Comparison of ENCODE assay signal across 16 cellular contexts in the genomic region with DNA sequence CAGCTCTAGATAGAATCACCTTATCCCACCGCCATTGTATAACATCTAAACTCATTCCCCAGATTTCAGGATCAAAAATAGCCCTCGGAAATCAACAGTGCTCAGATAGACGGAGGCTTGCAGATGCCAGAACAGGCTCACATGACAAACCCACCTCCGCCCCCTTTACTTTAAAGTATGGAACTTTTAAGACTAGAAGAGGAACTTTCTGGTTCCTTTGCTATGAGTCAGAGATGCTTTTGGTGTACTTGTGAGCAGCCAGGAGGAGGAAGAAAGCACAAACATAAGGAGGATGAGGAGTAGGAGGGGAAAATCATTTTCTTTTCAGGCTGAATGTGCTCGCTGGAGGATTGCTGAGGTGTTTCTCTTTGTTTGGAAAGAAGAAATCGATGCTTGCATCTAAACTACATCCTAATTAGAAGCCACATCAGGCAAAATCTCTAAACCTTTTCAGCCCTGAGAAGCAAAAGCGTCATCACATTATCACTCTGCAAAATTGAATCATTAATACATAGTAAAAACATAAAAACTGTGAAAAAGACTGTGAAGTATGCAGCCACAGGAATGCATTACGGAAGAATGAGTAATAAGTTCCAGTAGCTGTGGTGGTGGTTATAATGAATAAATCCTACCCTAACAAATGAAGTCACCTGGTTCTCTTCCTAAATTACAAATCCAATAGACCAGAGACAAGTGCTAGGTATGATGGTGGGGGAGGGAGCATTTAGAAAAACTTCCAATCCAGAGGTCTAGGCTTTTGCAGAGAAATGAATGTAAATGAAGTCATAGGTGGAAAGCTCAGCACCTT.
DNase-seq lines count a peak whose midpoint lies in the region; TF ChIP-seq lines count a peak whose summit lies in the region.
"Had no signal": no experiment of that assay in that cellular context is flagged by ENCODE, and none has a peak within 500 bp of the region (broad histone marks: within the 10 kb centered on the region; RNA-seq: fewer than 3 reads in every experiment).

No MANE protein-coding gene starts in this region.

- H3K27ac ChIP-seq in A673 (ENCODE audit: low read depth, low read length, poor library complexity, severe bottlenecking) (no peak overlapping the region), spleen (no peak overlapping the region), stomach (no peak overlapping the region)
- H3K27ac ChIP-seq: BLaER1 treated with 17β-estradiol and CSF1 and Interleukin-3, amounts not matched to agents 10 nM and 100 nM; HL-60 had no signal

- CTCF ChIA-PET in A673 (lab: Charles Lee): no interaction called here
- CTCF ChIA-PET in GM10248 (lab: Yijun Ruan, JAX): no interaction called here

- no peaks in the 10 kb centered on the region for H3K4me1 Mint-ChIP-seq in activated T-helper 1 cell treated with anti-CD3 and anti-CD28 coated beads, Interleukin-12 subunit alpha, Interleukin-12 subunit beta, Interleukin-2, Interleukin-4 antibody, amounts not matched to agents 30 ng/mL and 10 ng/mL and 1 ng/mL, durations not matched to agents 14 hours and 24 hours and 36 hours (ENCODE audit: low read depth)
- H3K4me1 Mint-ChIP-seq: neural crest cell had no signal

- no peak for TF ChIP-seq CTCF in A673 (conservative IDR thresholded peaks at IDR 0.05; ENCODE audit: low read depth, low read length)
- TF ChIP-seq CTCF in spleen (IDR thresholded peaks at IDR 0.05 in 8 of 11, conservative IDR thresholded peaks at IDR 0.05 in 3 of 11): no peak
- no peak for TF ChIP-seq CTCF in stomach (IDR thresholded peaks at IDR 0.05)
- TF ChIP-seq CTCF in GM10248 (IDR thresholded peaks at IDR 0.05; ENCODE audit: control extremely low read depth, extremely low read depth, low read depth, missing control alignments): no peak

- intact Hi-C loops in activated T-helper 1 cell treated with anti-CD3 and anti-CD28 coated beads, Interleukin-12 subunit alpha, Interleukin-12 subunit beta, Interleukin-2, Interleukin-4 antibody, amounts not matched to agents 30 ng/mL and 10 ng/mL and 1 ng/mL, durations not matched to agents 14 hours and 24 hours and 36 hours (cut with micrococcal nuclease): no loop called here
- intact Hi-C loops in A673 (cut with micrococcal nuclease; ENCODE audit: unreplicated experiment): no loop called here
- intact Hi-C loops in spleen (cut with DNase I; ENCODE audit: low total_unique reads): no loop called here
- intact Hi-C loops in stomach (cut with DNase I; ENCODE audit: low total_unique reads): no loop called here

- no peak overlapping the region for H3K4me3 Mint-ChIP-seq in activated T-helper 1 cell treated with anti-CD3 and anti-CD28 coated beads, Interleukin-12 subunit alpha, Interleukin-12 subunit beta, Interleukin-2, Interleukin-4 antibody, amounts not matched to agents 30 ng/mL and 10 ng/mL and 1 ng/mL, durations not matched to agents 14 hours and 24 hours and 36 hours
- H3K4me3 Mint-ChIP-seq: brain; neural crest cell; T-helper 1 cell treated with Interleukin-12 subunit alpha and Interleukin-12 subunit beta and Interleukin-4 antibody, amounts not matched to agents 30 μg/mL and 1 μg/mL, for 36 hours had no signal

- no peak overlapping the region for H3K4me3 ChIP-seq in A673 (ENCODE audit: low read depth, low read length, poor library complexity, severe bottlenecking)
- H3K4me3 ChIP-seq in spleen: no peak overlapping the region
- H3K4me3 ChIP-seq in stomach: no peak overlapping the region
- H3K4me3 ChIP-seq: BLaER1 treated with 17β-estradiol and CSF1 and Interleukin-3, amounts not matched to agents 10 nM and 100 nM had no signal

- H3K4me1 ChIP-seq in A673 (ENCODE audit: insufficient read depth, low read length, poor library complexity, severe bottlenecking) (no peaks in the 10 kb centered on the region), spleen (no peaks in the 10 kb centered on the region), stomach (no peaks in the 10 kb centered on the region)

- TF ChIP-seq POLR2A in spleen (IDR thresholded peaks at IDR 0.05): no peak
- no peak for TF ChIP-seq POLR2A in stomach (IDR thresholded peaks at IDR 0.05)

- H3K27me3 ChIP-seq in A673 (replicated peaks; ENCODE audit: insufficient read depth, low read depth, low read length, poor library complexity): peaks cover 38% of the 10 kb centered on the region
- H3K27me3 ChIP-seq in spleen (replicated peaks in 1 of 7): peaks cover 0 to 9% (median 0%) of the 10 kb centered on the region in 7 donors
- H3K27me3 ChIP-seq in stomach: peaks cover 0 to 4% (median 0%) of the 10 kb centered on the region in 3 donors
- H3K27me3 ChIP-seq: BLaER1 treated with 17β-estradiol and CSF1 and Interleukin-3, amounts not matched to agents 10 nM and 100 nM had no signal

- peaks cover 12% of the 10 kb centered on the region for H3K27me3 Mint-ChIP-seq in activated T-helper 1 cell treated with anti-CD3 and anti-CD28 coated beads, Interleukin-12 subunit alpha, Interleukin-12 subunit beta, Interleukin-2, Interleukin-4 antibody, amounts not matched to agents 30 ng/mL and 10 ng/mL and 1 ng/mL, durations not matched to agents 14 hours and 24 hours and 36 hours (ENCODE audit: insufficient read depth)
- H3K27me3 Mint-ChIP-seq: brain had no signal

- no peaks in the 10 kb centered on the region for H3K36me3 Mint-ChIP-seq in activated T-helper 1 cell treated with anti-CD3 and anti-CD28 coated beads, Interleukin-12 subunit alpha, Interleukin-12 subunit beta, Interleukin-2, Interleukin-4 antibody, amounts not matched to agents 30 ng/mL and 10 ng/mL and 1 ng/mL, durations not matched to agents 14 hours and 24 hours and 36 hours (ENCODE audit: low read depth)
- H3K36me3 Mint-ChIP-seq: brain had no signal

- POLR2A ChIA-PET in A673 (lab: Charles Lee; ENCODE audit: low non-redundant PET): no interaction called here
- POLR2A ChIA-PET in GM10248 (lab: Yijun Ruan, JAX): no interaction called here

- H3K27ac Mint-ChIP-seq in activated T-helper 1 cell treated with anti-CD3 and anti-CD28 coated beads, Interleukin-12 subunit alpha, Interleukin-12 subunit beta, Interleukin-2, Interleukin-4 antibody, amounts not matched to agents 30 ng/mL and 10 ng/mL and 1 ng/mL, durations not matched to agents 14 hours and 24 hours and 36 hours: peak overlapping the region; percentile 24
- H3K27ac Mint-ChIP-seq: T-helper 1 cell treated with Interleukin-12 subunit alpha and Interleukin-12 subunit beta and Interleukin-4 antibody, amounts not matched to agents 30 μg/mL and 1 μg/mL, for 36 hours had no signal

- no TSS peak for BruUV-seq in A673 (replicated peaks; lab: Mats Ljungman, UMichigan)

- WGBS in spleen, 5 donors: 69 to 82% (median 76%) methylated on average over 8 of the region's 8 CpGs
- WGBS in stomach, 5 donors: 64 to 77% (median 74%) methylated on average over 8 of the region's 8 CpGs

- no peaks in the 10 kb centered on the region for H3K9me3 Mint-ChIP-seq in activated T-helper 1 cell treated with anti-CD3 and anti-CD28 coated beads, Interleukin-12 subunit alpha, Interleukin-12 subunit beta, Interleukin-2, Interleukin-4 antibody, amounts not matched to agents 30 ng/mL and 10 ng/mL and 1 ng/mL, durations not matched to agents 14 hours and 24 hours and 36 hours
- H3K9me3 Mint-ChIP-seq: T-helper 1 cell treated with Interleukin-12 subunit alpha and Interleukin-12 subunit beta and Interleukin-4 antibody, amounts not matched to agents 30 μg/mL and 1 μg/mL, for 36 hours had no signal

- peak; percentile 97 for DNase-seq in A172 (ENCODE audit: low spot score)
- peak; percentile 74 for DNase-seq in H4 (ENCODE audit: low spot score)
- no peak for DNase-seq in activated T-helper 1 cell treated with anti-CD3 and anti-CD28 coated beads, Interleukin-12 subunit alpha, Interleukin-12 subunit beta, Interleukin-2, Interleukin-4 antibody, amounts not matched to agents 30 ng/mL and 10 ng/mL and 1 ng/mL, durations not matched to agents 14 hours and 24 hours and 36 hours (ENCODE audit: low spot score)
- DNase-seq in inferior parietal cortex (ENCODE audit: extremely low spot score): peak; percentile 47
- DNase-seq in A673 (ENCODE audit: low spot score): no peak
- DNase-seq in spleen: no peak
- no peak for DNase-seq in stomach
- DNase-seq in GM10248 (ENCODE audit: extremely low spot score): no peak
- DNase-seq: kidney, NCI-H1092 treated with DMSO at 0.1 percent for 48 hours, NCI-H82 had no signal

- TF ChIP-seq EP300 in stomach (IDR thresholded peaks at IDR 0.05): no peak

- no peaks in the 10 kb centered on the region for H3K36me3 ChIP-seq in A673 (ENCODE audit: insufficient read depth, low read length, poor library complexity, severe bottlenecking)
- no peaks in the 10 kb centered on the region for H3K36me3 ChIP-seq in spleen
- H3K36me3 ChIP-seq in stomach: no peaks in the 10 kb centered on the region
- H3K36me3 ChIP-seq: BLaER1 treated with 17β-estradiol and CSF1 and Interleukin-3, amounts not matched to agents 10 nM and 100 nM had no signal

- H3K9me3 ChIP-seq in A673 (ENCODE audit: low read depth, low read length, poor library complexity, severe bottlenecking) (no peaks in the 10 kb centered on the region), spleen (peaks cover 0 to 7% (median 0%) of the 10 kb centered on the region in 8 donors), stomach (no peaks in the 10 kb centered on the region)
- H3K9me3 ChIP-seq: BLaER1 treated with 17β-estradiol and CSF1 and Interleukin-3, amounts not matched to agents 10 nM and 100 nM had no signal

Comparison
In these comparisons a context has a peak if more than half of its experiments do, and no peak if none do; other contexts are left out.
1. DNase-seq: peak in A172 (single experiment), H4 (single experiment) and inferior parietal cortex (single experiment); none in activated T-helper 1 cell treated with anti-CD3 and anti-CD28 coated beads, Interleukin-12 subunit alpha, Interleukin-12 subunit beta, Interleukin-2, Interleukin-4 antibody, amounts not matched to agents 30 ng/mL and 10 ng/mL and 1 ng/mL, durations not matched to agents 14 hours and 24 hours and 36 hours (single experiment), A673 (single experiment), spleen (single experiment), stomach (single experiment) and GM10248 (single experiment).